Comparison of ENCODE assay signal across 16 cellular contexts in the genomic region with DNA sequence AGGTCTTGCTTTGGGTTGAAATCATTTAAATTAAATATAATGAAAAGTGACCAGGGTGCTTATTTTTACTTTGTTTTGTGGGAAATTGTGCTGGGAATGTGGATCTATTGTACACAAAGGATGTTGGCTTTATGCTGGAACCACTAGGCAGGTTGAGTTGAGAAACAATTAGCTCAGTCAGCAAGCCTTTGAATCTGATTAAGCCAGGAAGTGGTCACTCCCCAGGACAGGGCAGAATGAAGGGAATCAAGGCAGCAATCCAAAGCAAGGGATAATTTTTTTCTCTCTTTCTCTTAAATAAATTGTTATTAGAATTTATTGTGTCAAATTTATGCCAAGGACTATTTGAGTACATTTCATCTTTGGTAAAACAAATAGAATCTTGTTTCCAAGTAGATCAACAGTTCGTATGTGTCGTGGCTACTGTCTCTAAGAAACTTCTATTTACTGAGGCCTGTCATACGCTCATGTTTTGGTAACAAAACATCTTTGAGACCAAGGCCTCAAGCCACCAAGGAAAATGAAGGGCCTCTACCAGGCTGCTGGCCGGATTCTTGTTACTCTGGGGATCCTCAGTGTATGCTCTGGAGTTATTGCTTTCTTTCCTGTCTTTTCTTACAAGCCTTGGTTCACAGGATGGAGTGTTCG. TPM values are rescaled to one million over a fixed set of nuclear protein-coding genes. Genes with fewer than 3 reads are reported as not detected.
DNase-seq lines count a peak whose midpoint lies in the region; ATAC-seq and TF ChIP-seq lines count a peak whose summit lies in the region.
"Had no signal": no experiment of that assay in that cellular context is flagged by ENCODE, and none has a peak within 500 bp of the region (broad histone marks: within the 10 kb centered on the region; RNA-seq: fewer than 3 reads in every experiment).

A gene (plus strand): TSS at position 486 of the 648 bp plus-strand sequence. CDS start 35 bp downstream, at position 521.

- no peak for DNase-seq in left ventricle myocardium inferior
- DNase-seq in left ventricle myocardium superior: no peak
- DNase-seq in coronary artery (ENCODE audit: low spot score): no peak
- DNase-seq in right lobe of liver: no peak
- no peak for DNase-seq in activated CD8-positive, alpha-beta memory T cell treated with anti-CD3 and anti-CD28 coated beads for 24 hours
- no peak for DNase-seq in vagina (ENCODE audit: extremely low spot score in 2 of 2)
- DNase-seq: cortex of kidney; GF-D8; head of caudate nucleus; Kasumi-1; stimulated activated naive CD4-positive, alpha-beta T cell had no signal

- H3K9me3 ChIP-seq in left ventricle myocardium inferior (replicated peaks) (no peaks in the 10 kb centered on the region), right lobe of liver (no peaks in the 10 kb centered on the region), vagina (no peaks in the 10 kb centered on the region)

- ATAC-seq in left ventricle myocardium superior (no peak), right lobe of liver (peak in 2 of 4 donors; percentile 35 to 54), GM21390 (IDR thresholded peaks at IDR 0.05; ENCODE audit: unreplicated experiment) (no peak), HG03097 (IDR thresholded peaks at IDR 0.05; ENCODE audit: low FRiP score, unreplicated experiment) (no peak)
- ATAC-seq: activated CD4-positive, CD25-positive, alpha-beta regulatory T cell treated with anti-CD3 and anti-CD28 coated beads, Interleukin-2, amount 50 U/mL, for 24 hours; Right ventricle myocardium inferior had no signal

- no peak for TF ChIP-seq CTCF in left ventricle myocardium inferior (IDR thresholded peaks at IDR 0.05; ENCODE audit: borderline replicate concordance)
- TF ChIP-seq CTCF in coronary artery (IDR thresholded peaks at IDR 0.05): no peak
- no peak for TF ChIP-seq CTCF in right lobe of liver (IDR thresholded peaks at IDR 0.05)
- no peak for TF ChIP-seq CTCF in vagina (IDR thresholded peaks at IDR 0.05)

- 50% methylated on average over 5 of the region's 5 CpGs for WGBS in right lobe of liver (ENCODE audit: insufficient coverage, low coverage, low lambda C conversion rate, missing lambda C conversion rate)

- no peak for TF ChIP-seq POLR2A in right lobe of liver (IDR thresholded peaks at IDR 0.05)
- no peak for TF ChIP-seq POLR2A in vagina (IDR thresholded peaks at IDR 0.05)

- H3K27me3 ChIP-seq in left ventricle myocardium inferior (ENCODE audit: low read depth) (no peaks in the 10 kb centered on the region), right lobe of liver (no peaks in the 10 kb centered on the region), vagina (no peaks in the 10 kb centered on the region)

- H3K4me3 ChIP-seq in left ventricle myocardium inferior (no peak within 1 kb of the TSS), coronary artery (no peak within 1 kb of the TSS), right lobe of liver (no peak within 1 kb of the TSS), vagina (no peak within 1 kb of the TSS)

- intact Hi-C loops in left ventricle myocardium inferior (cut with micrococcal nuclease) (no loop called here), left ventricle myocardium superior (cut with micrococcal nuclease) (no loop called here), right lobe of liver (cut with DNase I) (no loop called here), vagina (cut with DNase I) (no loop called here)

- H3K4me1 ChIP-seq in left ventricle myocardium inferior: peaks cover 60% of the 10 kb centered on the region
- peaks cover 0 to 48% (median 10%) of the 10 kb centered on the region in 4 donors for H3K4me1 ChIP-seq in right lobe of liver
- no peaks in the 10 kb centered on the region for H3K4me1 ChIP-seq in vagina

- H3K27ac ChIP-seq in left ventricle myocardium inferior (replicated peaks) (peak within 1 kb of the TSS; percentile 47), coronary artery (peak within 1 kb of the TSS; percentile 13 to 56), right lobe of liver (peak within 1 kb of the TSS; percentile 67 to 90 (median 78)), vagina (no peak within 1 kb of the TSS)

- H3K36me3 ChIP-seq in left ventricle myocardium inferior (no peaks in the 10 kb centered on the region), right lobe of liver (no peaks in the 10 kb centered on the region), vagina (no peaks in the 10 kb centered on the region)

RNA-seq across cellular contexts. Expression of the gene that starts here (rescaled TPM):
- not detected for total RNA-seq in left ventricle myocardium inferior
- not detected for total RNA-seq in left ventricle myocardium superior
- not detected for total RNA-seq in right lobe of liver
- not detected for total RNA-seq in vagina
- total RNA-seq: myocyte, Right ventricle myocardium inferior had no signal
